ENCODE assay signal across 1 cellular context in genomic region chr11:83072689-83073242, GRCh38.
TF ChIP-seq lines count a peak whose summit lies in the region.

No MANE protein-coding gene starts in this region.

TF ChIP-seq in HepG2, 621 proteins besides CTCF, POLR2A, EP300 and RAD21 (continued from another document):
- no peak for TF ChIP-seq NR2F1 (CRISPR knock-in tag; IDR thresholded peaks at IDR 0.05)
- peak; percentile 58; the same call in 1 of the 2 replicates for TF ChIP-seq MEF2D (CRISPR knock-in tag; IDR thresholded peaks at IDR 0.05)
- TF ChIP-seq MAX (IDR thresholded peaks at IDR 0.05), result peak; percentile 38; the same call in 1 of the 2 replicates
- peak; percentile 39; the same call in 1 of the 2 replicates for TF ChIP-seq ZNF121 (CRISPR knock-in tag; IDR thresholded peaks at IDR 0.05)
- peak; percentile 40; the same call in 1 of the 2 replicates for TF ChIP-seq ZNF263 (CRISPR knock-in tag; IDR thresholded peaks at IDR 0.05)
- TF ChIP-seq ZNF850 (CRISPR knock-in tag; conservative IDR thresholded peaks at IDR 0.05), result 0 out of 2 replicates have a peak, but pooled peaks have one; percentile 10
- no peak for TF ChIP-seq SKIL (CRISPR knock-in tag; IDR thresholded peaks at IDR 0.05; ENCODE audit: borderline replicate concordance)
- TF ChIP-seq ZNF639 (CRISPR knock-in tag; conservative IDR thresholded peaks at IDR 0.05), result no peak
- 0 out of 2 replicates have a peak, but pooled peaks have one; percentile 36 for TF ChIP-seq RNF219 (CRISPR knock-in tag; IDR thresholded peaks at IDR 0.05)
- no peak for TF ChIP-seq CCAR2 (optimal IDR thresholded peaks at IDR 0.05; ENCODE audit: low read depth, low read length)
- no peak for TF ChIP-seq KLF13 (CRISPR knock-in tag; IDR thresholded peaks at IDR 0.05)
- TF ChIP-seq ZNF770 (CRISPR knock-in tag; IDR thresholded peaks at IDR 0.05), result peak; percentile 97
- no peak for TF ChIP-seq GABPB1 (CRISPR knock-in tag; IDR thresholded peaks at IDR 0.05)
